Comparison of ENCODE assay signal across 18 cellular contexts in genomic region chr7:148803094-148803493, GRCh38.
DNase-seq lines count a peak whose midpoint lies in the region; ATAC-seq and TF ChIP-seq lines count a peak whose summit lies in the region.
"Had no signal": no experiment of that assay in that cellular context is flagged by ENCODE, and none has a peak within 500 bp of the region (broad histone marks: within the 10 kb centered on the region; RNA-seq: fewer than 3 reads in every experiment).

No MANE protein-coding gene starts in this region.

- peaks cover 1% of the 10 kb centered on the region for H3K79me1 ChIP-seq in neuronal stem cell (ENCODE audit: low read depth, low read length)

- TF ChIP-seq POLR2A in HCT116 (IDR thresholded peaks at IDR 0.05; ENCODE audit: borderline replicate concordance, extremely low read depth, insufficient read depth, insufficient read length) (no peak), erythroblast (IDR thresholded peaks at IDR 0.05; ENCODE audit: low read length) (no peak)

- no peak for ATAC-seq in activated naive CD4-positive, alpha-beta T cell treated with anti-CD3 and anti-CD28 coated beads, Interleukin-2, amount 50 U/mL, for 72 hours
- ATAC-seq in HCT116, result peak; percentile 10; the same call in 1 of the 2 replicates

- no peaks in the 10 kb centered on the region for H4K20me1 ChIP-seq in HCT116 (ENCODE audit: insufficient read depth)

- whole genome bisulfite sequencing in neuronal stem cell (ENCODE audit: extremely low coverage in 2 of 2, insufficient read length in 2 of 2, insufficient replicate concordance in 1 of 2), 2 donors, result no CpG with 5 or more reads among the region's 5 CpGs

- POLR2A ChIA-PET in HCT116 (lab: Charles Lee), result no interaction called here

- DNase-seq in activated naive CD4-positive, alpha-beta T cell treated with anti-CD3 and anti-CD28 coated beads, Interleukin-2, amount 50 U/mL, for 72 hours (ENCODE audit: low spot score in 2 of 2), result no peak
- no peak for DNase-seq in activated naive CD4-positive, alpha-beta T cell treated with anti-CD3 and anti-CD28 coated beads, Interleukin-2, amount 50 U/mL, for 16 hours
- no peak for DNase-seq in HCT116 (ENCODE audit: low read depth, low spot score)
- no peak for DNase-seq in SK-N-MC (ENCODE audit: low read depth, low spot score)
- no peak for DNase-seq in neuronal stem cell (ENCODE audit: low spot score)
- no peak for DNase-seq in NCI-H1436 treated with DMSO at 0.1 percent for 48 hours (lab: John Stamatoyannopoulos, UW)
- DNase-seq in erythroblast (lab: John Stamatoyannopoulos, UW), result no peak
- DNase-seq in COR-L47 (lab: John Stamatoyannopoulos, UW), result no peak
- DNase-seq: CD8-positive, alpha-beta memory T cell; DMS153; EL; H7; Kasumi-1; NCI-H146; NCI-H2081 treated with DMSO at 0.1 percent for 48 hours; NCI-H345; Right ventricle myocardium superior had no signal

- CTCF ChIA-PET in HCT116 (lab: Charles Lee), result interaction anchor here (0.6 kb wide), 1 partner anchor 690 kb away, joined by 3 read pairs; no protein-coding TSS in a partner anchor

- H3K36me3 ChIP-seq in HCT116 (ENCODE audit: control insufficient read depth in 1 of 2, insufficient read depth in 2 of 2, low read length in 2 of 2) (peaks cover 26 to 30% of the 10 kb centered on the region in 2 experiments; a peak in 3 of 4 replicates), SK-N-MC (ENCODE audit: insufficient read depth, low read length) (peaks cover 76% of the 10 kb centered on the region), neuronal stem cell (replicated peaks in 1 of 2; ENCODE audit: control insufficient read depth in 2 of 2, insufficient read depth in 2 of 2, low read length in 2 of 2) (peaks cover 51 to 95% of the 10 kb centered on the region in 2 donors)

- peaks cover 11 to 52% of the 10 kb centered on the region in 2 donors for H3K36me3 Mint-ChIP-seq in activated naive CD4-positive, alpha-beta T cell treated with anti-CD3 and anti-CD28 coated beads, Interleukin-2, amount 50 U/mL, for 72 hours

- H3K18ac ChIP-seq in neuronal stem cell (ENCODE audit: low read length), result no peak overlapping the region

- no peak overlapping the region for H2BK15ac ChIP-seq in neuronal stem cell (ENCODE audit: low read length)

- H3K27me3 ChIP-seq in HCT116 (ENCODE audit: insufficient read depth, low read length), result no peaks in the 10 kb centered on the region
- H3K27me3 ChIP-seq in neuronal stem cell (ENCODE audit: control insufficient read depth in 3 of 3, insufficient read depth in 3 of 3, low read depth in 1 of 3, low read length in 3 of 3), result no peaks in the 10 kb centered on the region
- H3K27me3 ChIP-seq: BLaER1 had no signal

- no peak overlapping the region for H3K4ac ChIP-seq in neuronal stem cell (ENCODE audit: low read length)

- H3K23ac ChIP-seq in neuronal stem cell (ENCODE audit: low read depth, low read length, poor library complexity), result no peak overlapping the region

- no TSS peak for BruUV-seq in HCT116 (replicated peaks; lab: Mats Ljungman, UMichigan)

- no peaks in the 10 kb centered on the region for H3K9me3 Mint-ChIP-seq in activated naive CD4-positive, alpha-beta T cell treated with anti-CD3 and anti-CD28 coated beads, Interleukin-2, amount 50 U/mL, for 72 hours
- H3K9me3 Mint-ChIP-seq: CD8-positive, alpha-beta memory T cell had no signal

- no peak overlapping the region for H2BK5ac ChIP-seq in neuronal stem cell (ENCODE audit: low read length)

- H4K8ac ChIP-seq in neuronal stem cell (ENCODE audit: low read depth, low read length), result no peak overlapping the region

- H3K79me2 ChIP-seq in HCT116 (ENCODE audit: insufficient read depth, low read length), result no peaks in the 10 kb centered on the region

- H3K4me2 ChIP-seq in HCT116 (ENCODE audit: low read length) (no peak overlapping the region), neuronal stem cell (ENCODE audit: insufficient read depth, low read length, poor library complexity, severe bottlenecking) (no peak overlapping the region)
- H3K4me2 ChIP-seq: BLaER1 had no signal

- H2AFZ ChIP-seq in HCT116 (ENCODE audit: low read depth, low read length, poor library complexity, severe bottlenecking) (no peak overlapping the region), neuronal stem cell (ENCODE audit: low read length) (no peak overlapping the region)

- no peak overlapping the region for H2BK12ac ChIP-seq in neuronal stem cell (ENCODE audit: low read length)

- TF ChIP-seq CTCF in HCT116 (IDR thresholded peaks at IDR 0.05 in 2 of 3, conservative IDR thresholded peaks at IDR 0.05 in 1 of 3; ENCODE audit: borderline replicate concordance in 1 of 3, insufficient read depth in 1 of 3, low read depth in 2 of 3, low read length in 2 of 3), result no peak

- no peak overlapping the region for H2BK120ac ChIP-seq in neuronal stem cell (ENCODE audit: low read depth, low read length)

- RAD21 ChIA-PET in HCT116 (lab: Charles Lee; ENCODE audit: low non-redundant PET in 1 of 2, low total read pairs in 2 of 2, uncharacterized antibody in 2 of 2, unreplicated experiment in 2 of 2), result no interaction called here

- no peak for TF ChIP-seq RAD21 in HCT116 (IDR thresholded peaks at IDR 0.05; ENCODE audit: low read depth)

- H3K4me3 ChIP-seq in HCT116 (replicated peaks in 1 of 2; ENCODE audit: low read depth in 1 of 2, low read length in 2 of 2) (no peak overlapping the region), SK-N-MC (no peak overlapping the region), neuronal stem cell (ENCODE audit: low read length in 2 of 2) (no peak overlapping the region)
- H3K4me3 ChIP-seq: BLaER1 had no signal

- H3K27ac Mint-ChIP-seq in activated naive CD4-positive, alpha-beta T cell treated with anti-CD3 and anti-CD28 coated beads, Interleukin-2, amount 50 U/mL, for 72 hours, result peak overlapping the region; percentile 3 to 94

- H2AK5ac ChIP-seq in neuronal stem cell (ENCODE audit: low read depth, low read length), result no peak overlapping the region

- intact Hi-C loops in HCT116 (cut with micrococcal nuclease), result no loop called here

- H3K9me3 ChIP-seq in HCT116 (ENCODE audit: control insufficient read depth in 1 of 2, insufficient read depth in 1 of 2, low read depth in 1 of 2, low read length in 2 of 2) (no peaks in the 10 kb centered on the region), SK-N-MC (ENCODE audit: low read depth, low read length) (no peaks in the 10 kb centered on the region), neuronal stem cell (replicated peaks in 1 of 2; ENCODE audit: control insufficient read depth in 2 of 2, insufficient read depth in 1 of 2, low read depth in 1 of 2, low read length in 2 of 2) (peaks cover 5 to 11% of the 10 kb centered on the region in 2 donors)
- H3K9me3 ChIP-seq: BLaER1 had no signal

- H3K9me2 ChIP-seq in HCT116 (ENCODE audit: insufficient read depth), result no peaks in the 10 kb centered on the region

- H4K91ac ChIP-seq in neuronal stem cell (ENCODE audit: low read depth, low read length, poor library complexity), result no peak overlapping the region

- H3K4me1 ChIP-seq in HCT116 (ENCODE audit: control insufficient read depth in 1 of 2, insufficient read depth in 2 of 2, low read length in 2 of 2), result no peaks in the 10 kb centered on the region
- H3K4me1 ChIP-seq in neuronal stem cell (ENCODE audit: control insufficient read depth in 2 of 2, insufficient read depth in 1 of 2, low read depth in 1 of 2, low read length in 2 of 2), result no peaks in the 10 kb centered on the region
- H3K4me1 ChIP-seq: BLaER1 had no signal

- H3K14ac ChIP-seq in neuronal stem cell (ENCODE audit: low read length), result peak overlapping the region; percentile 56

- H3K27ac ChIP-seq in HCT116 (ENCODE audit: low read depth, low read length) (no peak overlapping the region), SK-N-MC (peak overlapping the region; percentile 63), neuronal stem cell (replicated peaks; ENCODE audit: low read length) (no peak overlapping the region)
- H3K27ac ChIP-seq: BLaER1 had no signal

- H3K9ac ChIP-seq in HCT116 (ENCODE audit: low read length), result no peak overlapping the region
- no peak overlapping the region for H3K9ac ChIP-seq in SK-N-MC (ENCODE audit: insufficient read length)
- peak overlapping the region; percentile 9 for H3K9ac ChIP-seq in neuronal stem cell (ENCODE audit: low read depth, low read length, poor library complexity)
- H3K9ac ChIP-seq: BLaER1 had no signal

TF ChIP-seq in HCT116, 20 proteins besides CTCF, POLR2A, EP300 and RAD21:
- TF ChIP-seq ZFX (IDR thresholded peaks at IDR 0.05) (no peak), JUND (IDR thresholded peaks at IDR 0.05) (no peak), YY1 (IDR thresholded peaks at IDR 0.05; ENCODE audit: extremely low read depth, insufficient replicate concordance, low read depth, low read length) (no peak), FOSL1 (IDR thresholded peaks at IDR 0.05; ENCODE audit: low read depth) (no peak), EGR1 (IDR thresholded peaks at IDR 0.05; ENCODE audit: low read depth) (no peak), ZNF274 (IDR thresholded peaks at IDR 0.05; ENCODE audit: low read depth, low read length) (no peak), CEBPB (IDR thresholded peaks at IDR 0.05; ENCODE audit: low read depth) (no peak)
